Comparison of ENCODE assay signal across 1 cellular context in genomic region chr15:77784361-77785292, GRCh38.
TF ChIP-seq lines count a peak whose summit lies in the region.

No MANE protein-coding gene starts in this region.

TF ChIP-seq in K562, 482 proteins besides CTCF, POLR2A, EP300 and RAD21 (continued from another document):
- TF ChIP-seq SAFB (IDR thresholded peaks at IDR 0.05; ENCODE audit: borderline replicate concordance, low read depth, low read length) (no peak), ZNF143 (CRISPR knock-in tag; IDR thresholded peaks at IDR 0.05) (no peak), ZBED1 (IDR thresholded peaks at IDR 0.05) (no peak), ZNF766 (CRISPR knock-in tag; conservative IDR thresholded peaks at IDR 0.05) (no peak), HDAC1 (IDR thresholded peaks at IDR 0.05) (no peak), UBTF (IDR thresholded peaks at IDR 0.05; ENCODE audit: borderline replicate concordance in 1 of 2, low read depth in 2 of 2, low read length in 2 of 2) (no peak), TCF7L2 (IDR thresholded peaks at IDR 0.05; ENCODE audit: low read depth, low read length) (no peak), NR2C1 (IDR thresholded peaks at IDR 0.05) (no peak), NR2C1 (tag; IDR thresholded peaks at IDR 0.05) (no peak), RBFOX2 (IDR thresholded peaks at IDR 0.05; ENCODE audit: low read depth, low read length) (no peak), SRSF1 (IDR thresholded peaks at IDR 0.05; ENCODE audit: low read depth, low read length) (no peak), ADNP (tag; IDR thresholded peaks at IDR 0.05) (peak; percentile 77), SRSF7 (optimal IDR thresholded peaks at IDR 0.05; ENCODE audit: low read depth, low read length) (no peak), NCOR1 (IDR thresholded peaks at IDR 0.05) (no peak), CREBBP (IDR thresholded peaks at IDR 0.05; ENCODE audit: low read depth, low read length) (no peak), SNRNP70 (optimal IDR thresholded peaks at IDR 0.05; ENCODE audit: low read depth, low read length) (no peak), NFIX (CRISPR knock-in tag; IDR thresholded peaks at IDR 0.05; ENCODE audit: low read depth) (no peak), MTA1 (IDR thresholded peaks at IDR 0.05; ENCODE audit: borderline replicate concordance) (no peak), MAX (CRISPR knock-in tag; IDR thresholded peaks at IDR 0.05) (no peak), ZBTB8A (IDR thresholded peaks at IDR 0.05; ENCODE audit: partially characterized antibody) (no peak), MBD1 (CRISPR knock-in tag; IDR thresholded peaks at IDR 0.05) (no peak), XRCC3 (IDR thresholded peaks at IDR 0.05) (no peak), ETS2 (tag; IDR thresholded peaks at IDR 0.05; ENCODE audit: borderline replicate concordance, poor library complexity, severe bottlenecking) (no peak), ZNF395 (CRISPR knock-in tag; IDR thresholded peaks at IDR 0.05) (no peak), RFX5 (IDR thresholded peaks at IDR 0.05; ENCODE audit: low read depth, low read length) (no peak)
- TF ChIP-seq, protein P1, sequence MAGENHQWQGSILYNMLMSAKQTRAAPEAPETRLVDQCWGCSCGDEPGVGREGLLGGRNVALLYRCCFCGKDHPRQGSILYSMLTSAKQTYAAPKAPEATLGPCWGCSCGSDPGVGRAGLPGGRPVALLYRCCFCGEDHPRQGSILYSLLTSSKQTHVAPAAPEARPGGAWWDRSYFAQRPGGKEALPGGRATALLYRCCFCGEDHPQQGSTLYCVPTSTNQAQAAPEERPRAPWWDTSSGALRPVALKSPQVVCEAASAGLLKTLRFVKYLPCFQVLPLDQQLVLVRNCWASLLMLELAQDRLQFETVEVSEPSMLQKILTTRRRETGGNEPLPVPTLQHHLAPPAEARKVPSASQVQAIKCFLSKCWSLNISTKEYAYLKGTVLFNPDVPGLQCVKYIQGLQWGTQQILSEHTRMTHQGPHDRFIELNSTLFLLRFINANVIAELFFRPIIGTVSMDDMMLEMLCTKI (IDR thresholded peaks at IDR 0.05; ENCODE audit: partially characterized antibody), result no peak
- TF ChIP-seq, protein P2, sequence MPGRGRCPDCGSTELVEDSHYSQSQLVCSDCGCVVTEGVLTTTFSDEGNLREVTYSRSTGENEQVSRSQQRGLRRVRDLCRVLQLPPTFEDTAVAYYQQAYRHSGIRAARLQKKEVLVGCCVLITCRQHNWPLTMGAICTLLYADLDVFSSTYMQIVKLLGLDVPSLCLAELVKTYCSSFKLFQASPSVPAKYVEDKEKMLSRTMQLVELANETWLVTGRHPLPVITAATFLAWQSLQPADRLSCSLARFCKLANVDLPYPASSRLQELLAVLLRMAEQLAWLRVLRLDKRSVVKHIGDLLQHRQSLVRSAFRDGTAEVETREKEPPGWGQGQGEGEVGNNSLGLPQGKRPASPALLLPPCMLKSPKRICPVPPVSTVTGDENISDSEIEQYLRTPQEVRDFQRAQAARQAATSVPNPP (IDR thresholded peaks at IDR 0.05; ENCODE audit: borderline replicate concordance, insufficient read depth, insufficient read length), result no peak
